In the genomic region with DNA sequence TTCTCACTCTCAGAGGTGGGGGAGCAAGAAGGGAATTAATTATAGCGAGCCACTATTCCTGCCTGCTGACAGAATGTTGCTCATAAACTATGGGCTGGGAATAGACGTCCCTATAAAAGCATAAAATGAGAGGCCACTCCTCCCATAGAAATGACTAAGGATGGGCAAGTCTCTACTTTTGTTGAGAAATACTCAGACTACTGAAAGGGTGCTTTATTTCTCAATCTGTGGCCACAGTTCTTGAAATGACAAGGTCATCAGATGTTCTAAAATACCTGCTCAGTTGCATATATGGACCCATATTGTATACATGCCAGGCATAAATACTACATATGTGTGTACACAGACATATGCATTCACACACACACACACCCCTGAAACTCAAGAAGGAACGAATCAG, we compare ENCODE assay signal across 32 cellular contexts.
"Had no signal": no experiment of that assay in that cellular context is flagged by ENCODE, and none has a peak within 500 bp of the region (broad histone marks: within the 10 kb centered on the region; RNA-seq: fewer than 3 reads in every experiment).

No MANE protein-coding gene starts in this region.

- H3K4me3 ChIP-seq: ascending aorta, Peyer's patch, SJSA1 had no signal

- FAIRE-seq: TTC549 had no signal

- H3K4me3 Mint-ChIP-seq: activated CD4-positive, alpha-beta T cell treated with anti-CD3 and anti-CD28 coated beads, Interleukin-2, amount 10 ng/mL, durations not matched to agents 24 days and 14 days; activated CD8-positive, alpha-beta T cell treated with anti-CD3 and anti-CD28 coated beads for 36 hours; activated naive CD8-positive, alpha-beta T cell treated with anti-CD3 and anti-CD28 coated beads for 36 hours; activated T-cell treated with anti-CD3 and anti-CD28 coated beads, Interleukin-2, amount 50 U/mL, for 72 hours; activated T-helper 17 cell treated with anti-CD3 and anti-CD28 coated beads, Interleukin-2, amount 50 U/mL, for 72 hours; T-helper 1 cell treated with Interleukin-12 subunit alpha and Interleukin-12 subunit beta and Interleukin-4 antibody, amounts not matched to agents 30 μg/mL and 1 μg/mL, for 36 hours; T-helper 2 cell treated with Interferon-gamma antibody and Interleukin-4, amounts not matched to agents 5 μg/mL and 100 μg/mL, for 36 hours had no signal

- H3K9ac ChIP-seq: SK-N-SH had no signal

- H3K27me3 Mint-ChIP-seq: activated CD4-positive, alpha-beta T cell treated with anti-CD3 and anti-CD28 coated beads, Interleukin-2, amount 10 ng/mL, durations not matched to agents 24 days and 14 days; activated CD8-positive, alpha-beta T cell treated with anti-CD3 and anti-CD28 coated beads for 36 hours; activated naive CD8-positive, alpha-beta T cell treated with anti-CD3 and anti-CD28 coated beads for 36 hours; activated T-helper 17 cell treated with anti-CD3 and anti-CD28 coated beads, Interleukin-2, amount 50 U/mL, for 72 hours had no signal

- H3K9me3 ChIP-seq: ascending aorta, Peyer's patch, SJSA1, SK-N-SH had no signal

- H3K36me3 Mint-ChIP-seq: activated naive CD8-positive, alpha-beta T cell treated with anti-CD3 and anti-CD28 coated beads for 36 hours had no signal

- H3K4me2 ChIP-seq: SK-N-SH had no signal

- H3K27ac Mint-ChIP-seq: activated CD4-positive, alpha-beta T cell treated with anti-CD3 and anti-CD28 coated beads, Interleukin-2, amount 10 ng/mL, durations not matched to agents 24 days and 14 days; activated CD8-positive, alpha-beta T cell treated with anti-CD3 and anti-CD28 coated beads for 36 hours; activated naive CD8-positive, alpha-beta T cell treated with anti-CD3 and anti-CD28 coated beads for 36 hours; activated T-cell treated with anti-CD3 and anti-CD28 coated beads, Interleukin-2, amount 50 U/mL, for 72 hours; activated T-helper 17 cell treated with anti-CD3 and anti-CD28 coated beads, Interleukin-2, amount 50 U/mL, for 72 hours; T-helper 1 cell treated with Interleukin-12 subunit alpha and Interleukin-12 subunit beta and Interleukin-4 antibody, amounts not matched to agents 30 μg/mL and 1 μg/mL, for 36 hours; T-helper 2 cell treated with Interferon-gamma antibody and Interleukin-4, amounts not matched to agents 5 μg/mL and 100 μg/mL, for 36 hours had no signal

- H3K36me3 ChIP-seq: ascending aorta, Peyer's patch, SJSA1 had no signal

- H3K27me3 ChIP-seq: ascending aorta, Peyer's patch, SJSA1 had no signal

- H3K27ac ChIP-seq: ascending aorta, Peyer's patch, SJSA1 had no signal

- DNase-seq: activated CD4-positive, alpha-beta T cell treated with anti-CD3 and anti-CD28 coated beads, Interleukin-2, amount 10 ng/mL, durations not matched to agents 24 days and 14 days; activated CD4-positive, alpha-beta T cell treated with anti-CD3 and anti-CD28 coated beads, Interleukin-2, amount 50 U/mL, for 4 hours; activated CD8-positive, alpha-beta T cell treated with anti-CD3 and anti-CD28 coated beads for 36 hours; activated effector memory CD4-positive, alpha-beta T cell treated with anti-CD3 and anti-CD28 coated beads, Interleukin-2, amount 50 U/mL, for 16 hours; activated naive CD4-positive, alpha-beta T cell; activated naive CD4-positive, alpha-beta T cell treated with anti-CD3 and anti-CD28 coated beads, Interleukin-2, amount 50 U/mL, for 16 hours; activated naive CD8-positive, alpha-beta T cell treated with anti-CD3 and anti-CD28 coated beads for 36 hours; activated T-cell treated with anti-CD3 and anti-CD28 coated beads, Interleukin-2, amount 50 U/mL, for 1 hour; activated T-cell treated with anti-CD3 and anti-CD28 coated beads, Interleukin-2, amount 50 U/mL, for 72 hours; amygdala; caudate nucleus; cerebellar nuclear complex; Kasumi-1; KG1; MM.1S; MV-4-11; NCI-H1092; NCI-H1436 treated with DMSO at 0.1 percent for 48 hours; NCI-H1694 treated with DMSO at 0.1 percent for 48 hours; NCI-H2029; NCI-H345; NCI-H524 treated with DMSO at 0.1 percent for 48 hours; Peyer's patch; RPMI8226; SHP77 treated with DMSO at 0.1 percent for 48 hours; SK-N-SH had no signal

- H3K4me1 ChIP-seq: ascending aorta, Peyer's patch, SJSA1 had no signal

- H3K4me1 Mint-ChIP-seq: activated CD4-positive, alpha-beta T cell treated with anti-CD3 and anti-CD28 coated beads, Interleukin-2, amount 10 ng/mL, durations not matched to agents 24 days and 14 days; activated naive CD8-positive, alpha-beta T cell treated with anti-CD3 and anti-CD28 coated beads for 36 hours; activated T-helper 17 cell treated with anti-CD3 and anti-CD28 coated beads, Interleukin-2, amount 50 U/mL, for 72 hours had no signal

- H3K9me3 Mint-ChIP-seq: activated CD4-positive, alpha-beta T cell treated with anti-CD3 and anti-CD28 coated beads, Interleukin-2, amount 10 ng/mL, durations not matched to agents 24 days and 14 days had no signal

- H3K9me2 ChIP-seq: SK-N-SH had no signal

- ATAC-seq: activated CD8-positive, alpha-beta T cell treated with anti-CD3 and anti-CD28 coated beads for 36 hours; activated T-cell treated with anti-CD3 and anti-CD28 coated beads, Interleukin-2, amount 50 U/mL, for 72 hours; activated T-helper 17 cell treated with anti-CD3 and anti-CD28 coated beads, Interleukin-2, amount 50 U/mL, for 72 hours had no signal
